ENCODE assay signal across 13 cellular contexts in the genomic region with DNA sequence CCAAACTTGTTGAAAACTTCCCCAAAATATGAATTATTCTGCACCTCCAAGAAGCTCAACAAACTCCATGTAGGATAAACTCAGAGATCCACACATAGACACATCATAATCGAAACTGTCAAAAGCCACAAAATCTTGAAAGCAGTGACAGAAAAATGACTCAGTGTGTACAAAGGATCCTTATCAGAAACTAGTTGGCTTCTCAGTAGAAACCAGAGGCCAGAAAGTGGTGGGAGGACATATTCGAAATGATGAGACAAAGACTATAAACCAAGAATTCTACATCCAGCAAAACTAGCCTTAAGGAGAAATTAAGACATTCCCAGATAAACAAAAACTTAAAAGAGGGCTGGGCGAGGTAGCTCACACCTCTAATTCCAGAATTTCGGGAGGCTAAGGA. TPM values are rescaled to one million over a fixed set of nuclear protein-coding genes. Genes with fewer than 3 reads are reported as not detected.
DNase-seq lines count a peak whose midpoint lies in the region; ATAC-seq, FAIRE-seq and TF ChIP-seq lines count a peak whose summit lies in the region.
"Had no signal": no experiment of that assay in that cellular context is flagged by ENCODE, and none has a peak within 500 bp of the region (broad histone marks: within the 10 kb centered on the region; RNA-seq: fewer than 3 reads in every experiment).

No MANE protein-coding gene starts in this region.

- DNase-seq in stimulated activated CD4-positive, alpha-beta T cell treated with anti-CD3 and anti-CD28 coated beads, Interleukin-12 subunit alpha, Interleukin-12 subunit beta, amount 100 ng/mL, for 48 hours (ENCODE audit: low read depth in 2 of 3, low spot score in 1 of 3) = peak in 2 of 3 donors; percentile 8 to 32
- DNase-seq in stimulated activated CD4-positive, alpha-beta T cell treated with anti-CD3 and anti-CD28 coated beads, Interleukin-4, amount 100 ng/mL, for 1 hour = no peak
- DNase-seq in PC-3 (peak; percentile 79), GM12878 (ENCODE audit: low read depth, low spot score) (no peak), GM23248 (no peak), sigmoid colon (no peak)
- DNase-seq in stimulated activated naive CD8-positive, alpha-beta T cell treated with anti-CD3 and anti-CD28 coated beads, Interleukin-15, amount 100 ng/mL, for 72 hours = peak; percentile 12 to 20
- DNase-seq: activated effector memory CD4-positive, alpha-beta T cell treated with anti-CD3 and anti-CD28 coated beads, Interleukin-2, amount 50 U/mL, for 16 hours; MG63; NCI-H226 had no signal

- ATAC-seq in PC-3 (peak; percentile 56), GM12878 (peak; percentile 67), GM21723 (IDR thresholded peaks at IDR 0.05; ENCODE audit: unreplicated experiment) (no peak)
- ATAC-seq in stimulated activated naive CD8-positive, alpha-beta T cell treated with anti-CD3 and anti-CD28 coated beads, Interleukin-15, amount 100 ng/mL, for 72 hours = peak; percentile 92

- H3K36me3 ChIP-seq in PC-3 (ENCODE audit: low read depth, low read length) (peaks cover 64% of the 10 kb centered on the region), GM12878 (ENCODE audit: control insufficient read depth in 2 of 2, insufficient read depth in 2 of 2, low read length in 1 of 2) (peaks cover 4 to 49% of the 10 kb centered on the region in 2 experiments), GM23248 (ENCODE audit: low read depth) (peaks cover 83% of the 10 kb centered on the region), sigmoid colon (peaks cover 21 to 99% (median 36%) of the 10 kb centered on the region in 4 donors)

- H3K9ac ChIP-seq in PC-3 (ENCODE audit: low read length) (peak overlapping the region; percentile 24; the same call in 1 of the 2 replicates), GM12878 (ENCODE audit: control insufficient read depth, insufficient read depth, low read length) (no peak overlapping the region), GM23248 (no peak overlapping the region)

- H3K27ac Mint-ChIP-seq in stimulated activated naive CD8-positive, alpha-beta T cell treated with anti-CD3 and anti-CD28 coated beads, Interleukin-15, amount 100 ng/mL, for 72 hours = peak overlapping the region; percentile 30 to 92

- intact Hi-C loops in PC-3 (cut with micrococcal nuclease) = no loop called here
- intact Hi-C loops in GM12878 (cut with micrococcal nuclease; ENCODE audit: unreplicated experiment) = no loop called here
- intact Hi-C loops in sigmoid colon (cut with DNase I) = no loop called here

- no peak for TF ChIP-seq CTCF in PC-3 (conservative IDR thresholded peaks at IDR 0.05; ENCODE audit: low read depth, low read length)
- TF ChIP-seq CTCF in GM12878 (IDR thresholded peaks at IDR 0.05 in 2 of 3, conservative IDR thresholded peaks at IDR 0.05 in 1 of 3; ENCODE audit: control insufficient read depth in 2 of 3, extremely low read depth in 1 of 3, insufficient read depth in 1 of 3, low read depth in 3 of 3, low read length in 3 of 3) = no peak
- no peak for TF ChIP-seq CTCF in sigmoid colon (IDR thresholded peaks at IDR 0.05)

- no peaks in the 10 kb centered on the region for H3K79me2 ChIP-seq in PC-3 (ENCODE audit: low read length)
- no peaks in the 10 kb centered on the region for H3K79me2 ChIP-seq in GM12878 (ENCODE audit: control insufficient read depth, insufficient read depth, low read length)
- no peaks in the 10 kb centered on the region for H3K79me2 ChIP-seq in GM23248 (ENCODE audit: insufficient read depth)

- TF ChIP-seq RAD21 in GM12878 (IDR thresholded peaks at IDR 0.05; ENCODE audit: insufficient read depth, low read depth, low read length) = no peak

- H3K27ac ChIP-seq in PC-3 (ENCODE audit: low read length) (peak overlapping the region; percentile 78), GM12878 (ENCODE audit: control insufficient read depth, insufficient read depth) (no peak overlapping the region), GM23248 (no peak overlapping the region), sigmoid colon (no peak overlapping the region)

- H3K9me3 ChIP-seq in PC-3 (ENCODE audit: low read length) = no peaks in the 10 kb centered on the region
- H3K9me3 ChIP-seq in GM12878 (replicated peaks; ENCODE audit: control insufficient read depth, insufficient read depth, low read length) = no peaks in the 10 kb centered on the region
- H3K9me3 ChIP-seq in GM23248 (ENCODE audit: low read depth) = no peaks in the 10 kb centered on the region
- no peaks in the 10 kb centered on the region for H3K9me3 ChIP-seq in sigmoid colon
- H3K9me3 ChIP-seq: MG63 had no signal

- peaks cover 9 to 17% of the 10 kb centered on the region in 2 donors for H3K9me3 Mint-ChIP-seq in stimulated activated naive CD8-positive, alpha-beta T cell treated with anti-CD3 and anti-CD28 coated beads, Interleukin-15, amount 100 ng/mL, for 72 hours

- BruUV-seq in PC-3 (replicated peaks; lab: Mats Ljungman, UMichigan) (no TSS peak), GM12878 (replicated peaks; lab: Mats Ljungman, UMichigan) (no TSS peak)

- H3K4me3 ChIP-seq in PC-3 (ENCODE audit: low read length) (no peak overlapping the region), GM12878 (no peak overlapping the region), GM23248 (no peak overlapping the region), sigmoid colon (no peak overlapping the region)
- H3K4me3 ChIP-seq: lung, MG63 had no signal

- CTCF ChIA-PET in PC-3 (lab: Charles Lee) = no interaction called here
- CTCF ChIA-PET in GM12878 (lab: Yijun Ruan, JAX) = interaction anchor here (1.3 kb wide), 1 partner anchor 31 kb away, joined by 5 read pairs; no protein-coding TSS in a partner anchor

- POLR2A ChIA-PET in PC-3 (lab: Charles Lee; ENCODE audit: unreplicated experiment) = interaction anchor here (0.8 kb wide), 1 partner anchor 147 kb away, joined by 3 read pairs; no protein-coding TSS in a partner anchor
- POLR2A ChIA-PET in GM12878 (lab: Charles Lee) = no interaction called here

- H3K27me3 ChIP-seq in PC-3 (ENCODE audit: low read length) = no peaks in the 10 kb centered on the region
- H3K27me3 ChIP-seq in GM12878 (replicated peaks in 1 of 2; ENCODE audit: control insufficient read depth in 2 of 2, insufficient read depth in 2 of 2, low read length in 1 of 2) = no peaks in the 10 kb centered on the region
- no peaks in the 10 kb centered on the region for H3K27me3 ChIP-seq in GM23248 (replicated peaks; ENCODE audit: insufficient read depth)
- no peaks in the 10 kb centered on the region for H3K27me3 ChIP-seq in sigmoid colon
- H3K27me3 ChIP-seq: MG63 had no signal

- SMC1A ChIA-PET in GM12878 (lab: Charles Lee; ENCODE audit: uncharacterized antibody, unreplicated experiment) = interaction anchor here (1.2 kb wide), 1 partner anchor 25 kb away, joined by 6 read pairs; no protein-coding TSS in a partner anchor

- H3K4me3 Mint-ChIP-seq in stimulated activated naive CD8-positive, alpha-beta T cell treated with anti-CD3 and anti-CD28 coated beads, Interleukin-15, amount 100 ng/mL, for 72 hours = peak overlapping the region; percentile 31 to 34

- TF ChIP-seq POLR2A in GM12878 (IDR thresholded peaks at IDR 0.05; ENCODE audit: low read depth, low read length) (no peak), sigmoid colon (IDR thresholded peaks at IDR 0.05) (no peak)

- H3K4me1 ChIP-seq in PC-3 (ENCODE audit: insufficient read depth, low read length) (peaks cover 20% of the 10 kb centered on the region), GM12878 (ENCODE audit: control insufficient read depth, insufficient read depth, low read length) (no peaks in the 10 kb centered on the region), GM23248 (ENCODE audit: insufficient read depth) (no peaks in the 10 kb centered on the region), sigmoid colon (peaks cover 0 to 7% (median 0%) of the 10 kb centered on the region in 4 donors)

- no peaks in the 10 kb centered on the region for H3K27me3 Mint-ChIP-seq in stimulated activated naive CD8-positive, alpha-beta T cell treated with anti-CD3 and anti-CD28 coated beads, Interleukin-15, amount 100 ng/mL, for 72 hours

- in situ Hi-C loops in GM12878 (cut with MboI) (no loop called here), GM23248 (cut with MboI) (no loop called here)

- no peaks in the 10 kb centered on the region for H3F3A ChIP-seq in PC-3 (ENCODE audit: low read length, unreplicated experiment)
- H3F3A ChIP-seq in GM23248 (ENCODE audit: insufficient read depth) = peaks cover 9% of the 10 kb centered on the region; the same call in 1 of the 2 replicates

- RAD21 ChIA-PET in GM12878 (lab: Charles Lee; ENCODE audit: unreplicated experiment) = no interaction called here

- H3K9me2 ChIP-seq in PC-3 (replicated peaks; ENCODE audit: low read length) (no peaks in the 10 kb centered on the region), GM23248 (ENCODE audit: insufficient read depth) (no peaks in the 10 kb centered on the region)

- H3K4me2 ChIP-seq in PC-3 (ENCODE audit: low read length) (no peak overlapping the region), GM12878 (ENCODE audit: control insufficient read depth, insufficient read depth) (no peak overlapping the region), GM23248 (ENCODE audit: unreplicated experiment) (no peak overlapping the region)

- H3K4me1 Mint-ChIP-seq in stimulated activated naive CD8-positive, alpha-beta T cell treated with anti-CD3 and anti-CD28 coated beads, Interleukin-15, amount 100 ng/mL, for 72 hours = peaks cover 30% of the 10 kb centered on the region

- no peak for TF ChIP-seq EP300 in GM12878 (IDR thresholded peaks at IDR 0.05; ENCODE audit: borderline replicate concordance in 1 of 2, control insufficient read depth in 1 of 2, low read depth in 2 of 2, low read length in 2 of 2)
- TF ChIP-seq EP300 in sigmoid colon (IDR thresholded peaks at IDR 0.05) = no peak

- H2AFZ ChIP-seq in PC-3 (ENCODE audit: low read length) (no peak overlapping the region), GM12878 (ENCODE audit: control insufficient read depth, low read depth, low read length) (no peak overlapping the region), GM23248 (no peak overlapping the region)

- WGBS in GM12878 (ENCODE audit: insufficient coverage, insufficient replicate concordance, low lambda C conversion rate, missing lambda C conversion rate) = 60% methylated on average over 4 of the region's 4 CpGs
- 88 to 91% methylated on average over 4 of the region's 4 CpGs for WGBS in GM23248 (ENCODE audit: low coverage in 1 of 2, low lambda C conversion rate in 2 of 2, missing lambda C conversion rate in 2 of 2), 2 experiments
- 88 to 89% methylated on average over 4 of the region's 4 CpGs for whole genome bisulfite sequencing in sigmoid colon, 2 donors

- FAIRE-seq in GM12878 (lab: Jason Lieb, UNC) = no peak
- FAIRE-seq: G401.6 had no signal

- H4K20me1 ChIP-seq in PC-3 (ENCODE audit: low read length) = no peaks in the 10 kb centered on the region
- no peaks in the 10 kb centered on the region for H4K20me1 ChIP-seq in GM12878 (ENCODE audit: control insufficient read depth, insufficient read depth)
- H4K20me1 ChIP-seq in GM23248 (ENCODE audit: insufficient read depth) = no peaks in the 10 kb centered on the region

RNA-seq across cellular contexts. Expression of gene MCMBP, which starts 38.5 kb away (rescaled TPM):
- total RNA-seq in PC-3 (2014; rRNA removed) = 34.7 and 36.1 TPM in 2 replicates
- 56.2 and 57.5 TPM in 2 replicates for total RNA-seq in GM12878 (2013; cell fraction: nucleolus; rRNA removed)
- total RNA-seq in GM12878 (2014; rRNA removed) = 70.5 and 77.2 TPM in 2 replicates
- total RNA-seq in GM12878 (2014; rRNA removed; fragmentation: Illumina TruSeq; extraction: Trizol) = 71.7 and 72.5 TPM in 2 replicates
- 80.1 and 80.2 TPM in 2 replicates for total RNA-seq in GM12878 (2021)
- polyA plus RNA-seq in GM12878 (2011; ENCODE audit: low read depth) = 29.7 TPM
- polyA plus RNA-seq in GM12878 (2011; rRNA removed) = 93.1 and 106 TPM in 2 replicates
- 68.6 and 69.1 TPM in 2 replicates for polyA plus RNA-seq in GM12878 (2011; cell fraction: cytosol; rRNA removed)
- polyA plus RNA-seq in GM12878 (2011; cell fraction: nucleus; rRNA removed) = 46.4 and 48.7 TPM in 2 replicates
- 31.3 and 32.9 TPM in 2 replicates for polyA plus RNA-seq in GM12878 (2012)
- 86.8 and 108 TPM in 2 replicates for polyA plus RNA-seq in GM12878 (2014; fragmentation: Illumina TruSeq; extraction: Trizol)
- polyA plus RNA-seq in GM12878 (2014; fragmentation: Nextera tagmentation; extraction: Ambion mirVana) = 10 to 100 TPM; 22.1 to 29.4 TPM
- 67.1 and 74.2 TPM in 2 replicates for polyA plus RNA-seq in GM12878 (2014; rRNA removed)
- 10 to 100 TPM in 1 of 2 experiments, 1 to 10 TPM in 1; 7.6 to 80.8 TPM for polyA plus RNA-seq in GM12878 (2016; fragmentation: Nextera tagmentation; extraction: Ambion mirVana)
- polyA minus RNA-seq in GM12878 (2011; rRNA and poly(A)+ RNA removed) = 78.1 and 111 TPM in 2 replicates
- 24.5 and 41.3 TPM in 2 replicates for polyA minus RNA-seq in GM12878 (2011; cell fraction: cytosol; rRNA and poly(A)+ RNA removed)
- polyA minus RNA-seq in GM12878 (2011; cell fraction: nucleus; rRNA and poly(A)+ RNA removed) = 24.3 and 38.9 TPM in 2 replicates
- total RNA-seq in GM23248 (2014; rRNA removed; shearing (Covaris generic)) = 52.2 and 53.7 TPM in 2 replicates
- 45.6 and 47.9 TPM in 2 replicates for polyA plus RNA-seq in GM23248 (2016; fragmentation: Nextera tagmentation; extraction: Ambion mirVana)
- 10 to 100 TPM; 36.8 to 64.9 (median 63.9) TPM for total RNA-seq in sigmoid colon
- polyA plus RNA-seq in sigmoid colon = 10 to 100 TPM; 20.4 to 29.3 (median 25.4) TPM

RNA-seq across cellular contexts. Expression of gene SEC23IP, which starts 58.3 kb away (rescaled TPM):
- 39.3 and 42.7 TPM in 2 replicates for total RNA-seq in PC-3 (2014; rRNA removed)
- total RNA-seq in GM12878 (2013; cell fraction: nucleolus; rRNA removed) = 61.1 and 62.2 TPM in 2 replicates
- total RNA-seq in GM12878 (2014; rRNA removed) = 21.6 and 30.3 TPM in 2 replicates
- total RNA-seq in GM12878 (2014; rRNA removed; fragmentation: Illumina TruSeq; extraction: Trizol) = 26.8 and 30.7 TPM in 2 replicates
- 71.9 and 82.5 TPM in 2 replicates for total RNA-seq in GM12878 (2021)
- 18.5 TPM for polyA plus RNA-seq in GM12878 (2011; ENCODE audit: low read depth)
- polyA plus RNA-seq in GM12878 (2011; rRNA removed) = 29.9 and 38.3 TPM in 2 replicates
- polyA plus RNA-seq in GM12878 (2011; cell fraction: cytosol; rRNA removed) = 32.3 and 34.9 TPM in 2 replicates
- polyA plus RNA-seq in GM12878 (2011; cell fraction: nucleus; rRNA removed) = 32.4 and 38.1 TPM in 2 replicates
- 21.4 and 27.7 TPM in 2 replicates for polyA plus RNA-seq in GM12878 (2012)
- polyA plus RNA-seq in GM12878 (2014; fragmentation: Illumina TruSeq; extraction: Trizol) = 68.0 and 68.4 TPM in 2 replicates
- 10 to 100 TPM; 15.1 to 20.8 TPM for polyA plus RNA-seq in GM12878 (2014; fragmentation: Nextera tagmentation; extraction: Ambion mirVana)
- polyA plus RNA-seq in GM12878 (2014; rRNA removed) = 33.6 and 39.0 TPM in 2 replicates
- 10 to 100 TPM; 72.2 to 79.2 TPM for polyA plus RNA-seq in GM12878 (2016; fragmentation: Nextera tagmentation; extraction: Ambion mirVana)
- 78.5 and 98.5 TPM in 2 replicates for polyA minus RNA-seq in GM12878 (2011; rRNA and poly(A)+ RNA removed)
- polyA minus RNA-seq in GM12878 (2011; cell fraction: cytosol; rRNA and poly(A)+ RNA removed) = 19.8 and 27.0 TPM in 2 replicates
- polyA minus RNA-seq in GM12878 (2011; cell fraction: nucleus; rRNA and poly(A)+ RNA removed) = 14.6 and 26.2 TPM in 2 replicates
- 19.3 and 23.6 TPM in 2 replicates for total RNA-seq in GM23248 (2014; rRNA removed; shearing (Covaris generic))
- 44.2 and 55.0 TPM in 2 replicates for polyA plus RNA-seq in GM23248 (2016; fragmentation: Nextera tagmentation; extraction: Ambion mirVana)
- total RNA-seq in sigmoid colon = 10 to 100 TPM; 17.5 to 31.4 (median 19.1) TPM
- polyA plus RNA-seq in sigmoid colon = 10 to 100 TPM in 2 of 3 donors, 1 to 10 TPM in 1; 8.3 to 28.8 (median 13.4) TPM

Comparison
In these comparisons a context has a peak if more than half of its experiments do, and no peak if none do; other contexts are left out.
1. DNase-seq: peak in stimulated activated CD4-positive, alpha-beta T cell treated with anti-CD3 and anti-CD28 coated beads, Interleukin-12 subunit alpha, Interleukin-12 subunit beta, amount 100 ng/mL, for 48 hours (2 of 3), PC-3 (single experiment) and stimulated activated naive CD8-positive, alpha-beta T cell treated with anti-CD3 and anti-CD28 coated beads, Interleukin-15, amount 100 ng/mL, for 72 hours (2 of 2); none in stimulated activated CD4-positive, alpha-beta T cell treated with anti-CD3 and anti-CD28 coated beads, Interleukin-4, amount 100 ng/mL, for 1 hour (single experiment), GM12878 (single experiment), GM23248 (single experiment) and sigmoid colon (single experiment).